ENCODE assay signal across 15 cellular contexts in genomic region chr11:47997063-47998053, GRCh38. TPM values are rescaled to one million over a fixed set of nuclear protein-coding genes. Genes with fewer than 3 reads are reported as not detected.
DNase-seq lines count a peak whose midpoint lies in the region; ATAC-seq lines count a peak whose summit lies in the region.
"Had no signal": no experiment of that assay in that cellular context is flagged by ENCODE, and none has a peak within 500 bp of the region (broad histone marks: within the 10 kb centered on the region; RNA-seq: fewer than 3 reads in every experiment).

No MANE protein-coding gene starts in this region.

- H3K9me3 ChIP-seq in T-helper 17 cell (ENCODE audit: control insufficient read depth, low read length, poor library complexity, severe bottlenecking), result no peaks in the 10 kb centered on the region
- H3K9me3 ChIP-seq: MG63, mucosa of descending colon, suprapubic skin had no signal

- no peak overlapping the region for H3K4me3 Mint-ChIP-seq in activated naive CD8-positive, alpha-beta T cell
- H3K4me3 Mint-ChIP-seq in activated naive CD8-positive, alpha-beta T cell treated with anti-CD3 and anti-CD28 coated beads, Interleukin-2, amount 50 U/mL, for 24 hours, result no peak overlapping the region
- no peak overlapping the region for H3K4me3 Mint-ChIP-seq in T-helper 17 cell
- H3K4me3 Mint-ChIP-seq: activated naive CD4-positive, alpha-beta T cell treated with anti-CD3 and anti-CD28 coated beads for 36 hours had no signal

- peak overlapping the region; percentile 1 for H3K27ac Mint-ChIP-seq in activated naive CD8-positive, alpha-beta T cell
- H3K27ac Mint-ChIP-seq in activated naive CD8-positive, alpha-beta T cell treated with anti-CD3 and anti-CD28 coated beads, Interleukin-2, amount 50 U/mL, for 24 hours, result no peak overlapping the region
- peak overlapping the region; percentile 97 for H3K27ac Mint-ChIP-seq in T-helper 17 cell
- H3K27ac Mint-ChIP-seq: activated naive CD4-positive, alpha-beta T cell treated with anti-CD3 and anti-CD28 coated beads for 36 hours had no signal

- H3K9me3 Mint-ChIP-seq in activated naive CD8-positive, alpha-beta T cell (ENCODE audit: low read depth), result no peaks in the 10 kb centered on the region
- no peaks in the 10 kb centered on the region for H3K9me3 Mint-ChIP-seq in activated naive CD8-positive, alpha-beta T cell treated with anti-CD3 and anti-CD28 coated beads, Interleukin-2, amount 50 U/mL, for 24 hours
- H3K9me3 Mint-ChIP-seq: activated naive CD4-positive, alpha-beta T cell treated with anti-CD3 and anti-CD28 coated beads for 36 hours had no signal

- H3K4me1 Mint-ChIP-seq in activated naive CD8-positive, alpha-beta T cell (ENCODE audit: low read depth), result peaks cover 57% of the 10 kb centered on the region
- peaks cover 69% of the 10 kb centered on the region for H3K4me1 Mint-ChIP-seq in activated naive CD8-positive, alpha-beta T cell treated with anti-CD3 and anti-CD28 coated beads, Interleukin-2, amount 50 U/mL, for 24 hours
- H3K4me1 Mint-ChIP-seq in T-helper 17 cell, result peaks cover 38% of the 10 kb centered on the region

- H3K36me3 Mint-ChIP-seq in activated naive CD8-positive, alpha-beta T cell, result no peaks in the 10 kb centered on the region
- H3K36me3 Mint-ChIP-seq in activated naive CD8-positive, alpha-beta T cell treated with anti-CD3 and anti-CD28 coated beads, Interleukin-2, amount 50 U/mL, for 24 hours (ENCODE audit: low read depth), result peaks cover 3% of the 10 kb centered on the region
- H3K36me3 Mint-ChIP-seq in T-helper 17 cell (ENCODE audit: low read depth), result no peaks in the 10 kb centered on the region

- intact Hi-C loops in left colon (cut with DNase I, micrococcal nuclease), result no loop called here

- no peak for DNase-seq in activated naive CD8-positive, alpha-beta T cell treated with anti-CD3 and anti-CD28 coated beads, Interleukin-2, amount 50 U/mL, for 24 hours
- DNase-seq in T-helper 17 cell (no peak), left lobe of liver (ENCODE audit: low spot score) (peak; percentile 70), superior temporal gyrus (ENCODE audit: extremely low spot score) (peak; percentile 7), left colon (no peak), activated gamma-delta T cell (lab: John Stamatoyannopoulos, UW) (no peak)
- DNase-seq: activated naive CD4-positive, alpha-beta T cell treated with anti-CD3 and anti-CD28 coated beads for 36 hours; effector memory CD4-positive, alpha-beta T cell; foreskin fibroblast; MG63; mucosa of descending colon; SIG-M5 had no signal

- ATAC-seq in activated naive CD8-positive, alpha-beta T cell treated with anti-CD3 and anti-CD28 coated beads, Interleukin-2, amount 50 U/mL, for 24 hours, result no peak
- ATAC-seq in T-helper 17 cell (no peak), left lobe of liver (peak; percentile 52), left colon (no peak), GM18870 (IDR thresholded peaks at IDR 0.05; ENCODE audit: unreplicated experiment) (no peak)
- ATAC-seq: mucosa of descending colon had no signal

- no peaks in the 10 kb centered on the region for H3K27me3 Mint-ChIP-seq in activated naive CD8-positive, alpha-beta T cell
- no peaks in the 10 kb centered on the region for H3K27me3 Mint-ChIP-seq in activated naive CD8-positive, alpha-beta T cell treated with anti-CD3 and anti-CD28 coated beads, Interleukin-2, amount 50 U/mL, for 24 hours
- no peaks in the 10 kb centered on the region for H3K27me3 Mint-ChIP-seq in T-helper 17 cell

RNA-seq across cellular contexts. Expression of gene PTPRJ, which starts 17.0 kb away (rescaled TPM):
- total RNA-seq in T-helper 17 cell (10 to 100 TPM; 33.2 to 83.9 TPM), left lobe of liver (22.7 TPM), left colon (10 to 100 TPM; 38.5 to 58.9 TPM)

Comparison
In these comparisons a context has a peak if more than half of its experiments do, and no peak if none do; other contexts are left out.
1. DNase-seq: peak in left lobe of liver (single experiment) and superior temporal gyrus (single experiment); none in activated naive CD8-positive, alpha-beta T cell treated with anti-CD3 and anti-CD28 coated beads, Interleukin-2, amount 50 U/mL, for 24 hours (single experiment), T-helper 17 cell (0 of 3), left colon (0 of 2) and activated gamma-delta T cell (single experiment).